Comparison of ENCODE assay signal across 8 cellular contexts in the genomic region with DNA sequence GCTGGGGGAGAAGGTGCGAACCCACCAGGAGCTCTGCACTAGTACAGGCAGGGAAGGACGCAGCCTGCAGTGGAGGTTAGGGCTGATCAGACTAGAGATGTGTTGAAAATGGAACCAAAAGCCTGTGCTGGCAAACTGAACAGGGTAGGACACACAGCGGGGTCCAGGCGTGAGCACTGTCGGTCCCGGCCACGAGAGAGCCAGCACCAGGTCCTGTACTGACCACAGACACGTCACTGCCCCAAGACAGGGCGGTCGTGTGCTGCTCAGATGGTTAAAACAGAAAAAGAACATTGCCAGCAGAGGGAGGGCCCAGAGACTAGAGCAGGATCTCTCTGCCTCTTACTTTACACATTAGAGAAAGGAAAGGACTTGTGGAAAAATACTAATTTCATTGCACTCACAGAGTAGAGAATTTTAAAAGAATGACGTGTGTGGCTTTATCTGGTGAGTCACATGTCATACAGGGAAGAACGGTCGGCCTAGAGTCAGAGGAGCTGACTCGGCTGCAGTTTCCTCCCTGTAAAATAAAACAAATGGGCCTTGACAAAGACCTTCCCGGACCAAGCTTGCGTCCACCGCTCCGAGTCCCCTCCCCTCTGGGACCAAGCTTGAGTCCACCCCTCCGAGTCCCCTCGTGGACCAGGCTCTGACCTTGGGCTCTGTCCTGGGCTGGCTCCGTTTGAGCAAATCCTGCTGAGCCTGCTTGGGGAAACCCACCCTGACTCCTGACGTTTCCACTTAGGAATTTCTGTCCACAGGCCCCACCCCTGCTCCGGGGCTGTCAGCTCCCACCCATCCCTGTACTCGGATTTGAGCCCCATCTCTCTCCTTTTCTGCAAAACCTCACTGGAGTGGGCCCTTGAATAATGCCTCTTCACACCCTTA. TPM values are rescaled to one million over a fixed set of nuclear protein-coding genes. Genes with fewer than 3 reads are reported as not detected.
DNase-seq lines count a peak whose midpoint lies in the region; ATAC-seq and TF ChIP-seq lines count a peak whose summit lies in the region.

No MANE protein-coding gene starts in this region.

- no peaks in the 10 kb centered on the region for H3K9me3 Mint-ChIP-seq in activated CD4-positive, alpha-beta T cell treated with anti-CD3 and anti-CD28 coated beads, Interleukin-2, amount 10 ng/mL, durations not matched to agents 7 days and 5 days
- no peaks in the 10 kb centered on the region for H3K9me3 Mint-ChIP-seq in endothelial cell (ENCODE audit: unreplicated experiment)

- ATAC-seq in RWPE2 (ENCODE audit: low read depth) (peak; percentile 82), mucosa of descending colon (peak; percentile 71), upper lobe of right lung (peak; percentile 78)

- no peaks in the 10 kb centered on the region for H3K27me3 Mint-ChIP-seq in activated CD4-positive, alpha-beta T cell treated with anti-CD3 and anti-CD28 coated beads, Interleukin-2, amount 10 ng/mL, durations not matched to agents 7 days and 5 days
- peaks cover 3% of the 10 kb centered on the region for H3K27me3 Mint-ChIP-seq in endothelial cell (ENCODE audit: unreplicated experiment)

- H3K27me3 ChIP-seq in RWPE2 (ENCODE audit: insufficient read depth, poor library complexity, severe bottlenecking), result no peaks in the 10 kb centered on the region
- no peaks in the 10 kb centered on the region for H3K27me3 ChIP-seq in endocrine pancreas (ENCODE audit: control insufficient read depth, insufficient read depth, low read length)
- no peaks in the 10 kb centered on the region for H3K27me3 ChIP-seq in upper lobe of right lung

- no peaks in the 10 kb centered on the region for H3K9me3 ChIP-seq in RWPE2 (ENCODE audit: severe bottlenecking)
- no peaks in the 10 kb centered on the region for H3K9me3 ChIP-seq in endocrine pancreas (ENCODE audit: control insufficient read depth, low read length)
- H3K9me3 ChIP-seq in mucosa of descending colon, result no peaks in the 10 kb centered on the region
- no peaks in the 10 kb centered on the region for H3K9me3 ChIP-seq in upper lobe of right lung

- no peak overlapping the region for H3K4me3 ChIP-seq in RWPE2 (ENCODE audit: severe bottlenecking)
- H3K4me3 ChIP-seq in endocrine pancreas (ENCODE audit: control insufficient read depth, insufficient read depth, low read length), result no peak overlapping the region
- no peak overlapping the region for H3K4me3 ChIP-seq in mucosa of descending colon
- H3K4me3 ChIP-seq in upper lobe of right lung, result peak overlapping the region; percentile 44

- H3K9ac ChIP-seq in endocrine pancreas (ENCODE audit: control insufficient read depth, insufficient read depth, low read length), result peak overlapping the region; percentile 54

- intact Hi-C loops in mucosa of descending colon (cut with DNase I, micrococcal nuclease), result no loop called here
- intact Hi-C loops in upper lobe of right lung (cut with DNase I), result no loop called here

- H3K4me1 ChIP-seq in RWPE2 (ENCODE audit: insufficient read depth, poor library complexity, severe bottlenecking) (peaks cover 18% of the 10 kb centered on the region), endocrine pancreas (ENCODE audit: control insufficient read depth, insufficient read depth, low read length) (no peaks in the 10 kb centered on the region), mucosa of descending colon (ENCODE audit: low read depth) (no peaks in the 10 kb centered on the region), upper lobe of right lung (peaks cover 5% of the 10 kb centered on the region)

- peaks cover 3% of the 10 kb centered on the region for H3K36me3 Mint-ChIP-seq in activated CD4-positive, alpha-beta T cell treated with anti-CD3 and anti-CD28 coated beads, Interleukin-2, amount 10 ng/mL, durations not matched to agents 7 days and 5 days (ENCODE audit: low read depth)
- H3K36me3 Mint-ChIP-seq in endothelial cell (ENCODE audit: low read depth, unreplicated experiment), result peaks cover 4% of the 10 kb centered on the region

- CTCF ChIA-PET in activated CD4-positive, alpha-beta T cell treated with anti-CD3 and anti-CD28 coated beads, Interleukin-2, amount 10 ng/mL, durations not matched to agents 7 days and 5 days (lab: Charles Lee), result interaction anchor here (1.3 to 1.8 kb wide), 2 partner anchors 11 to 12 kb away, joined by 3 to 4 read pairs; no protein-coding TSS in a partner anchor

- TF ChIP-seq CTCF in RWPE2 (IDR thresholded peaks at IDR 0.05; ENCODE audit: poor library complexity, severe bottlenecking) (peak; percentile 16), mucosa of descending colon (IDR thresholded peaks at IDR 0.05) (no peak), upper lobe of right lung (IDR thresholded peaks at IDR 0.05) (peak; percentile 11), endothelial cell (IDR thresholded peaks at IDR 0.05; ENCODE audit: unreplicated experiment) (no peak)

- H3K27ac ChIP-seq in RWPE2 (ENCODE audit: poor library complexity, severe bottlenecking) (peak overlapping the region; percentile 94), upper lobe of right lung (peak overlapping the region; percentile 92)

- H3K4me1 Mint-ChIP-seq in activated CD4-positive, alpha-beta T cell treated with anti-CD3 and anti-CD28 coated beads, Interleukin-2, amount 10 ng/mL, durations not matched to agents 7 days and 5 days, result peaks cover 10% of the 10 kb centered on the region
- peaks cover 3% of the 10 kb centered on the region for H3K4me1 Mint-ChIP-seq in endothelial cell (ENCODE audit: unreplicated experiment)

- no peak for DNase-seq in activated CD4-positive, alpha-beta T cell treated with anti-CD3 and anti-CD28 coated beads, Interleukin-2, amount 10 ng/mL, durations not matched to agents 7 days and 5 days
- no peak for DNase-seq in activated CD4-positive, alpha-beta T cell treated with anti-CD3 and anti-CD28 coated beads for 48 hours
- DNase-seq in RWPE2 (ENCODE audit: low spot score), result peak; percentile 76
- DNase-seq in mucosa of descending colon, result peak; percentile 27 to 67 (median 45)
- DNase-seq in upper lobe of right lung, result no peak
- DNase-seq in endothelial cell (ENCODE audit: low spot score), result no peak
- no peak for DNase-seq in hippocampal formation (lab: John Stamatoyannopoulos, UW)

- H3K27ac Mint-ChIP-seq in activated CD4-positive, alpha-beta T cell treated with anti-CD3 and anti-CD28 coated beads, Interleukin-2, amount 10 ng/mL, durations not matched to agents 7 days and 5 days, result peak overlapping the region; percentile 87
- H3K27ac Mint-ChIP-seq in endothelial cell (ENCODE audit: unreplicated experiment), result no peak overlapping the region

- H3K36me3 ChIP-seq in RWPE2 (ENCODE audit: low read depth) (no peaks in the 10 kb centered on the region), endocrine pancreas (ENCODE audit: control insufficient read depth, insufficient read depth, low read length) (peaks cover 2% of the 10 kb centered on the region), mucosa of descending colon (ENCODE audit: low read depth) (no peaks in the 10 kb centered on the region), upper lobe of right lung (peaks cover 17% of the 10 kb centered on the region)

- POLR2A ChIA-PET in activated CD4-positive, alpha-beta T cell treated with anti-CD3 and anti-CD28 coated beads, Interleukin-2, amount 10 ng/mL, durations not matched to agents 7 days and 5 days (lab: Charles Lee), result no interaction called here

- H3K4me3 Mint-ChIP-seq in activated CD4-positive, alpha-beta T cell treated with anti-CD3 and anti-CD28 coated beads, Interleukin-2, amount 10 ng/mL, durations not matched to agents 7 days and 5 days, result peak overlapping the region; percentile 73
- no peak overlapping the region for H3K4me3 Mint-ChIP-seq in endothelial cell (ENCODE audit: unreplicated experiment)

RNA-seq across cellular contexts. Expression of gene ADI1, which starts 16.7 kb away (rescaled TPM):
- total RNA-seq in activated CD4-positive, alpha-beta T cell treated with anti-CD3 and anti-CD28 coated beads, Interleukin-2, amount 10 ng/mL, durations not matched to agents 7 days and 5 days, result 10 to 100 TPM; 45.7 to 48.2 TPM
- 10 to 100 TPM; 59.3 to 91.5 (median 70.4) TPM for total RNA-seq in mucosa of descending colon
- 66.8 TPM for total RNA-seq in upper lobe of right lung
- total RNA-seq in endothelial cell (ENCODE audit: unreplicated experiment), result 21.6 TPM

RNA-seq across cellular contexts. Expression of gene RNASEH1, which starts 22.1 kb away (rescaled TPM):
- total RNA-seq in activated CD4-positive, alpha-beta T cell treated with anti-CD3 and anti-CD28 coated beads, Interleukin-2, amount 10 ng/mL, durations not matched to agents 7 days and 5 days, result 10 to 100 TPM; 18.7 to 26.0 TPM
- total RNA-seq in mucosa of descending colon (10 to 100 TPM; 14.4 to 24.2 (median 19.5) TPM), upper lobe of right lung (18.6 TPM), endothelial cell (ENCODE audit: unreplicated experiment) (24.4 TPM)

RNA-seq across cellular contexts. Expression of gene RPS7, which starts 39.0 kb away (rescaled TPM):
- total RNA-seq in activated CD4-positive, alpha-beta T cell treated with anti-CD3 and anti-CD28 coated beads, Interleukin-2, amount 10 ng/mL, durations not matched to agents 7 days and 5 days, result 1,000 to 10,000 TPM; 1,311 to 1,331 TPM
- total RNA-seq in mucosa of descending colon (1,000 to 10,000 TPM in 1 of 3 donors, 100 to 1,000 TPM in 2; 871 to 1,011 (median 925) TPM), upper lobe of right lung (807 TPM), endothelial cell (ENCODE audit: unreplicated experiment) (1,549 TPM)

RNA-seq across cellular contexts. Expression of gene COLEC11, which starts 58.9 kb away (rescaled TPM):
- under 1 TPM in 1 of 2 experiments, not detected in 1; 0.35 TPM for total RNA-seq in activated CD4-positive, alpha-beta T cell treated with anti-CD3 and anti-CD28 coated beads, Interleukin-2, amount 10 ng/mL, durations not matched to agents 7 days and 5 days
- total RNA-seq in mucosa of descending colon, result 1 to 10 TPM in 2 of 3 donors, under 1 TPM in 1; 0.35 to 2.2 (median 1.6) TPM
- 1.5 TPM for total RNA-seq in upper lobe of right lung
- 2.3 TPM for total RNA-seq in endothelial cell (ENCODE audit: unreplicated experiment)

Comparison
In these comparisons a context has a peak if more than half of its experiments do, and no peak if none do; other contexts are left out.
1. DNase-seq: peak in RWPE2 (single experiment) and mucosa of descending colon (3 of 3); none in activated CD4-positive, alpha-beta T cell treated with anti-CD3 and anti-CD28 coated beads, Interleukin-2, amount 10 ng/mL, durations not matched to agents 7 days and 5 days (single experiment), activated CD4-positive, alpha-beta T cell treated with anti-CD3 and anti-CD28 coated beads for 48 hours (single experiment), upper lobe of right lung (single experiment), endothelial cell (single experiment) and hippocampal formation (0 of 2).
2. CTCF ChIP-seq: peak in RWPE2 (single experiment) and upper lobe of right lung (single experiment); none in mucosa of descending colon (single experiment) and endothelial cell (single experiment).
3. Peak in every context shown above with its lines, with median percentiles within 50 percentile points of each other: ATAC-seq.